In genomic region chr1:35499230-35499629, GRCh38 we compare ENCODE assay signal across 23 cellular contexts. TPM values are rescaled to one million over a fixed set of nuclear protein-coding genes. Genes with fewer than 3 reads are reported as not detected.
DNase-seq lines count a peak whose midpoint lies in the region; ATAC-seq and TF ChIP-seq lines count a peak whose summit lies in the region.
"Had no signal": no experiment of that assay in that cellular context is flagged by ENCODE, and none has a peak within 500 bp of the region (broad histone marks: within the 10 kb centered on the region; RNA-seq: fewer than 3 reads in every experiment).

No MANE protein-coding gene starts in this region.

- H3K79me2 ChIP-seq in parathyroid adenoma (no peaks in the 10 kb centered on the region), OCI-LY7 (ENCODE audit: insufficient read depth, low read depth, low read length) (no peaks in the 10 kb centered on the region)

- POLR2A ChIA-PET in activated CD4-positive, alpha-beta T cell treated with anti-CD3 and anti-CD28 coated beads for 36 hours (lab: Charles Lee): interaction anchor here (0.7 kb wide), 1 partner anchor 209 kb away, joined by 7 read pairs; no protein-coding TSS in a partner anchor
- POLR2A ChIA-PET in OCI-LY7 (lab: Charles Lee): no interaction called here

- H3K4me1 ChIP-seq in parathyroid adenoma (peaks cover 5% of the 10 kb centered on the region), OCI-LY7 (ENCODE audit: insufficient read depth, low read length, poor library complexity, severe bottlenecking) (no peaks in the 10 kb centered on the region)
- H3K4me1 ChIP-seq: Caco-2, SJSA1 had no signal

- intact Hi-C loops in activated CD4-positive, alpha-beta T cell treated with anti-CD3 and anti-CD28 coated beads for 36 hours (cut with DNase I, micrococcal nuclease): no loop called here
- intact Hi-C loops in natural killer cell (cut with micrococcal nuclease) (no loop called here), OCI-LY7 (cut with micrococcal nuclease; ENCODE audit: unreplicated experiment) (no loop called here)

- H2AFZ ChIP-seq in parathyroid adenoma (no peak overlapping the region), OCI-LY7 (ENCODE audit: low read length) (no peak overlapping the region)

- ATAC-seq in activated CD4-positive, alpha-beta T cell treated with anti-CD3 and anti-CD28 coated beads for 36 hours: no peak
- ATAC-seq in natural killer cell: peak in 1 of 3 donors; percentile 36
- no peak for ATAC-seq in natural killer cell treated with Interleukin-12 subunit alpha and Interleukin-12 subunit beta and Interleukin-15 and Interleukin-18, amount 100 ng/mL, for 72 hours
- ATAC-seq in activated T-helper 17 cell treated with anti-CD3 and anti-CD28 coated beads, Interleukin-2, amount 50 U/mL, for 72 hours (replicated peaks): no peak

- peaks cover 4% of the 10 kb centered on the region for H3K36me3 Mint-ChIP-seq in activated CD4-positive, alpha-beta T cell treated with anti-CD3 and anti-CD28 coated beads for 36 hours (ENCODE audit: low read depth)
- no peaks in the 10 kb centered on the region for H3K36me3 Mint-ChIP-seq in natural killer cell
- no peaks in the 10 kb centered on the region for H3K36me3 Mint-ChIP-seq in natural killer cell treated with Interleukin-12 subunit alpha and Interleukin-12 subunit beta and Interleukin-15 and Interleukin-18, amount 100 ng/mL, for 72 hours
- H3K36me3 Mint-ChIP-seq in activated T-helper 17 cell treated with anti-CD3 and anti-CD28 coated beads, Interleukin-2, amount 50 U/mL, for 72 hours (ENCODE audit: low read depth): no peaks in the 10 kb centered on the region

- H3K9ac ChIP-seq in parathyroid adenoma: no peak overlapping the region

- H3K9me3 ChIP-seq in parathyroid adenoma (ENCODE audit: control insufficient read depth, low read length) (no peaks in the 10 kb centered on the region), OCI-LY7 (ENCODE audit: low read length) (no peaks in the 10 kb centered on the region)
- H3K9me3 ChIP-seq: Caco-2, pancreas, SJSA1 had no signal

- H3K27me3 Mint-ChIP-seq in activated CD4-positive, alpha-beta T cell treated with anti-CD3 and anti-CD28 coated beads for 36 hours: no peaks in the 10 kb centered on the region
- no peaks in the 10 kb centered on the region for H3K27me3 Mint-ChIP-seq in natural killer cell (ENCODE audit: low read depth in 2 of 2)
- no peaks in the 10 kb centered on the region for H3K27me3 Mint-ChIP-seq in natural killer cell treated with Interleukin-12 subunit alpha and Interleukin-12 subunit beta and Interleukin-15 and Interleukin-18, amount 100 ng/mL, for 72 hours
- no peaks in the 10 kb centered on the region for H3K27me3 Mint-ChIP-seq in activated T-helper 17 cell treated with anti-CD3 and anti-CD28 coated beads, Interleukin-2, amount 50 U/mL, for 72 hours

- H3K4me2 ChIP-seq in parathyroid adenoma (ENCODE audit: low read length) (peak overlapping the region; percentile 12), OCI-LY7 (ENCODE audit: low read length) (no peak overlapping the region)

- H3K4me3 ChIP-seq in parathyroid adenoma (ENCODE audit: low read depth, low read length) (no peak overlapping the region), OCI-LY7 (ENCODE audit: low read depth, low read length, poor library complexity, severe bottlenecking) (no peak overlapping the region)
- H3K4me3 ChIP-seq: cardiac muscle cell, lung, pancreas, SJSA1 had no signal

- TF ChIP-seq CTCF in natural killer cell (IDR thresholded peaks at IDR 0.05) (no peak), parathyroid adenoma (IDR thresholded peaks at IDR 0.05) (no peak), OCI-LY7 (conservative IDR thresholded peaks at IDR 0.05; ENCODE audit: low read length) (no peak)

- H3K4me3 Mint-ChIP-seq in activated CD4-positive, alpha-beta T cell treated with anti-CD3 and anti-CD28 coated beads for 36 hours: no peak overlapping the region
- no peak overlapping the region for H3K4me3 Mint-ChIP-seq in natural killer cell
- H3K4me3 Mint-ChIP-seq in natural killer cell treated with Interleukin-12 subunit alpha and Interleukin-12 subunit beta and Interleukin-15 and Interleukin-18, amount 100 ng/mL, for 72 hours: no peak overlapping the region
- H3K4me3 Mint-ChIP-seq in activated T-helper 17 cell treated with anti-CD3 and anti-CD28 coated beads, Interleukin-2, amount 50 U/mL, for 72 hours: peak overlapping the region; percentile 33

- H3K36me3 ChIP-seq in parathyroid adenoma (ENCODE audit: control insufficient read depth, insufficient read depth, low read length) (no peaks in the 10 kb centered on the region), OCI-LY7 (ENCODE audit: insufficient read depth, low read length) (no peaks in the 10 kb centered on the region)
- H3K36me3 ChIP-seq: cardiac muscle cell, pancreas, SJSA1 had no signal

- BruUV-seq in OCI-LY7 (replicated peaks; lab: Mats Ljungman, UMichigan): no TSS peak

- H3K9me2 ChIP-seq in OCI-LY7 (ENCODE audit: insufficient read depth, low read length): no peaks in the 10 kb centered on the region

- no peak for DNase-seq in activated CD4-positive, alpha-beta T cell treated with anti-CD3 and anti-CD28 coated beads for 36 hours
- no peak for DNase-seq in activated CD4-positive, alpha-beta T cell treated with anti-CD3 and anti-CD28 coated beads for 4 hours
- DNase-seq in natural killer cell: no peak
- DNase-seq in natural killer cell treated with Interleukin-12 subunit alpha and Interleukin-12 subunit beta and Interleukin-15 and Interleukin-18, amount 100 ng/mL, for 72 hours (ENCODE audit: low spot score): no peak
- DNase-seq in OCI-LY7 (ENCODE audit: low spot score): no peak
- DNase-seq in D341Med (ENCODE audit: low spot score): no peak
- DNase-seq: activated naive CD4-positive, alpha-beta T cell treated with anti-CD3 and anti-CD28 coated beads, Interleukin-2, amount 50 U/mL, for 16 hours; aorta; Caco-2; cortex of kidney; DMS79; IMR-90; NCI-H1092 treated with DMSO at 0.1 percent for 48 hours; NCI-H2029; NCI-H2227 treated with DMSO at 0.1 percent for 48 hours; NCI-H526 treated with DMSO at 0.1 percent for 48 hours; pancreas; stimulated activated CD4-positive, alpha-beta T cell treated with anti-CD3 and anti-CD28 coated beads, Interleukin-1b, Interleukin-23, amount 100 ng/mL, for 48 hours had no signal

- no peaks in the 10 kb centered on the region for H3K27me3 ChIP-seq in parathyroid adenoma (ENCODE audit: control insufficient read depth, insufficient read depth, low read length)
- H3K27me3 ChIP-seq: cardiac muscle cell, pancreas, SJSA1 had no signal

- peak overlapping the region; percentile 27 for H3K27ac Mint-ChIP-seq in activated CD4-positive, alpha-beta T cell treated with anti-CD3 and anti-CD28 coated beads for 36 hours
- peak overlapping the region; percentile 41 to 51 for H3K27ac Mint-ChIP-seq in natural killer cell
- H3K27ac Mint-ChIP-seq in natural killer cell treated with Interleukin-12 subunit alpha and Interleukin-12 subunit beta and Interleukin-15 and Interleukin-18, amount 100 ng/mL, for 72 hours: no peak overlapping the region
- H3K27ac Mint-ChIP-seq in activated T-helper 17 cell treated with anti-CD3 and anti-CD28 coated beads, Interleukin-2, amount 50 U/mL, for 72 hours: peak overlapping the region; percentile 78

- CTCF ChIA-PET in activated CD4-positive, alpha-beta T cell treated with anti-CD3 and anti-CD28 coated beads for 36 hours (lab: Charles Lee): interaction anchor here (0.7 to 0.8 kb wide), 2 partner anchors 11 to 51 kb away, joined by 3 to 5 read pairs; no protein-coding TSS in a partner anchor
- CTCF ChIA-PET in OCI-LY7 (lab: Charles Lee; ENCODE audit: unreplicated experiment): interaction anchor here (1.1 kb wide), 1 partner anchor 48 kb away, joined by 3 read pairs; no protein-coding TSS in a partner anchor

- H3K27ac ChIP-seq in parathyroid adenoma: no peak overlapping the region
- no peak overlapping the region for H3K27ac ChIP-seq in OCI-LY7 (ENCODE audit: low read depth, low read length, poor library complexity, severe bottlenecking)
- H3K27ac ChIP-seq: cardiac muscle cell, pancreas, SJSA1 had no signal

- H4K20me1 ChIP-seq in OCI-LY7 (ENCODE audit: insufficient read depth, low read length): no peaks in the 10 kb centered on the region

- H3K9me3 Mint-ChIP-seq in activated CD4-positive, alpha-beta T cell treated with anti-CD3 and anti-CD28 coated beads for 36 hours (ENCODE audit: low read depth): no peaks in the 10 kb centered on the region
- H3K9me3 Mint-ChIP-seq in natural killer cell: no peaks in the 10 kb centered on the region
- H3K9me3 Mint-ChIP-seq in natural killer cell treated with Interleukin-12 subunit alpha and Interleukin-12 subunit beta and Interleukin-15 and Interleukin-18, amount 100 ng/mL, for 72 hours: no peaks in the 10 kb centered on the region
- H3K9me3 Mint-ChIP-seq in activated T-helper 17 cell treated with anti-CD3 and anti-CD28 coated beads, Interleukin-2, amount 50 U/mL, for 72 hours: no peaks in the 10 kb centered on the region

- H3K4me1 Mint-ChIP-seq in activated CD4-positive, alpha-beta T cell treated with anti-CD3 and anti-CD28 coated beads for 36 hours: peaks cover 29% of the 10 kb centered on the region
- H3K4me1 Mint-ChIP-seq in natural killer cell: peaks cover 22 to 24% of the 10 kb centered on the region in 2 donors
- H3K4me1 Mint-ChIP-seq in natural killer cell treated with Interleukin-12 subunit alpha and Interleukin-12 subunit beta and Interleukin-15 and Interleukin-18, amount 100 ng/mL, for 72 hours (ENCODE audit: low read depth in 2 of 2): peaks cover 24 to 25% of the 10 kb centered on the region in 2 donors
- peaks cover 35% of the 10 kb centered on the region for H3K4me1 Mint-ChIP-seq in activated T-helper 17 cell treated with anti-CD3 and anti-CD28 coated beads, Interleukin-2, amount 50 U/mL, for 72 hours

RNA-seq across cellular contexts. Expression of gene KIAA0319L, which starts 58.0 kb away (rescaled TPM):
- 10 to 100 TPM; 26.5 to 28.1 TPM for total RNA-seq in activated CD4-positive, alpha-beta T cell treated with anti-CD3 and anti-CD28 coated beads for 36 hours
- 10 to 100 TPM; 51.3 to 75.0 (median 64.8) TPM for total RNA-seq in natural killer cell
- total RNA-seq in natural killer cell treated with Interleukin-12 subunit alpha and Interleukin-12 subunit beta and Interleukin-15 and Interleukin-18, amount 100 ng/mL, for 72 hours: 10 to 100 TPM; 58.6 to 88.8 TPM
- total RNA-seq in activated T-helper 17 cell treated with anti-CD3 and anti-CD28 coated beads, Interleukin-2, amount 50 U/mL, for 72 hours: 10 to 100 TPM; 45.8 to 98.2 TPM
- 23.1 and 25.3 TPM in 2 replicates for total RNA-seq in OCI-LY7 (2014; rRNA removed; shearing (Covaris generic))
- 44.9 and 47.4 TPM in 2 replicates for total RNA-seq in OCI-LY7 (2022)

RNA-seq across cellular contexts. Expression of gene NCDN, which starts 58.4 kb away (rescaled TPM):
- 10 to 100 TPM; 21.1 to 23.4 TPM for total RNA-seq in activated CD4-positive, alpha-beta T cell treated with anti-CD3 and anti-CD28 coated beads for 36 hours
- total RNA-seq in natural killer cell: 10 to 100 TPM in 1 of 3 donors, 1 to 10 TPM in 2; 7.9 to 10.7 (median 9.9) TPM
- 10 to 100 TPM; 42.2 to 59.6 TPM for total RNA-seq in natural killer cell treated with Interleukin-12 subunit alpha and Interleukin-12 subunit beta and Interleukin-15 and Interleukin-18, amount 100 ng/mL, for 72 hours
- total RNA-seq in activated T-helper 17 cell treated with anti-CD3 and anti-CD28 coated beads, Interleukin-2, amount 50 U/mL, for 72 hours: 10 to 100 TPM; 37.1 to 42.4 TPM
- total RNA-seq in OCI-LY7 (2014; rRNA removed; shearing (Covaris generic)): 16.5 and 22.2 TPM in 2 replicates
- 25.8 and 30.1 TPM in 2 replicates for total RNA-seq in OCI-LY7 (2022)

Comparison
In these comparisons a context has a peak if more than half of its experiments do, and no peak if none do; other contexts are left out.
1. H3K27ac Mint-ChIP-seq: peak in activated CD4-positive, alpha-beta T cell treated with anti-CD3 and anti-CD28 coated beads for 36 hours (single experiment), natural killer cell (2 of 2) and activated T-helper 17 cell treated with anti-CD3 and anti-CD28 coated beads, Interleukin-2, amount 50 U/mL, for 72 hours (single experiment); none in natural killer cell treated with Interleukin-12 subunit alpha and Interleukin-12 subunit beta and Interleukin-15 and Interleukin-18, amount 100 ng/mL, for 72 hours (0 of 2).